Comparison of ENCODE assay signal across 29 cellular contexts in genomic region chr12:33566403-33566802, GRCh38.
"Had no signal": no experiment of that assay in that cellular context is flagged by ENCODE, and none has a peak within 500 bp of the region (broad histone marks: within the 10 kb centered on the region; RNA-seq: fewer than 3 reads in every experiment).

No MANE protein-coding gene starts in this region.

- H3K4me1 Mint-ChIP-seq: endodermal cell had no signal

- H3K4me3 Mint-ChIP-seq: dendritic cell treated with granulocyte-macrophage colony-stimulating factor and Interleukin-4, amounts not matched to agents 40 ng/mL and 50 ng/mL, for 4 days; effector memory CD8-positive, alpha-beta T cell; endodermal cell had no signal

- H3K79me2 ChIP-seq: hepatocyte had no signal

- H3K27me3 ChIP-seq: colonic mucosa, dorsolateral prefrontal cortex, esophagus muscularis mucosa, esophagus squamous epithelium, foreskin keratinocyte, gastrocnemius medialis, gastroesophageal sphincter, heart left ventricle, heart right ventricle, hepatocyte had no signal

- H2AFZ ChIP-seq: hepatocyte had no signal

- ATAC-seq: effector memory CD8-positive, alpha-beta T cell; esophagus mucosa; foreskin keratinocyte; gastrocnemius medialis; gastroesophageal sphincter; heart left ventricle; heart right ventricle had no signal

- DNase-seq: colonic mucosa; cortex of kidney; dermis blood vessel endothelial cell; dorsolateral prefrontal cortex; effector CD4-positive, alpha-beta T cell; effector CD8-positive, alpha-beta T cell; effector memory CD4-positive, alpha-beta T cell; effector memory CD8-positive, alpha-beta T cell; endodermal cell; erythroblast; esophagus squamous epithelium; foreskin fibroblast; foreskin keratinocyte; foreskin melanocyte; gastrocnemius medialis; glutamatergic neuron; head of caudate nucleus; heart left ventricle; heart right ventricle had no signal

- H3K27me3 Mint-ChIP-seq: dendritic cell treated with granulocyte-macrophage colony-stimulating factor and Interleukin-4, amounts not matched to agents 40 ng/mL and 50 ng/mL, for 4 days; effector memory CD8-positive, alpha-beta T cell had no signal

- H3K9me3 ChIP-seq: colonic mucosa, esophagus squamous epithelium, gastrocnemius medialis had no signal

- H3K4me2 ChIP-seq: hepatocyte had no signal

- H3K27ac ChIP-seq: colonic mucosa, coronary artery, dorsolateral prefrontal cortex, epithelial cell of prostate, esophagus muscularis mucosa, esophagus squamous epithelium, foreskin keratinocyte, gastrocnemius medialis, gastroesophageal sphincter, heart left ventricle, heart right ventricle, hepatocyte had no signal

- H3K36me3 ChIP-seq: colonic mucosa, esophagus muscularis mucosa, esophagus squamous epithelium, gastrocnemius medialis, gastroesophageal sphincter, heart left ventricle, heart right ventricle had no signal

- H3K4me1 ChIP-seq: colonic mucosa, esophagus muscularis mucosa, esophagus squamous epithelium, foreskin keratinocyte, gastrocnemius medialis, gastroesophageal sphincter, heart left ventricle, heart right ventricle had no signal

- FAIRE-seq: endometrium, endothelial cell of umbilical vein, frontal cortex had no signal

- H3K4me3 ChIP-seq: colonic mucosa, coronary artery, dorsolateral prefrontal cortex, esophagus muscularis mucosa, esophagus squamous epithelium, gastrocnemius medialis, gastroesophageal sphincter, heart left ventricle, heart right ventricle, hepatocyte had no signal
